In the genomic region with DNA sequence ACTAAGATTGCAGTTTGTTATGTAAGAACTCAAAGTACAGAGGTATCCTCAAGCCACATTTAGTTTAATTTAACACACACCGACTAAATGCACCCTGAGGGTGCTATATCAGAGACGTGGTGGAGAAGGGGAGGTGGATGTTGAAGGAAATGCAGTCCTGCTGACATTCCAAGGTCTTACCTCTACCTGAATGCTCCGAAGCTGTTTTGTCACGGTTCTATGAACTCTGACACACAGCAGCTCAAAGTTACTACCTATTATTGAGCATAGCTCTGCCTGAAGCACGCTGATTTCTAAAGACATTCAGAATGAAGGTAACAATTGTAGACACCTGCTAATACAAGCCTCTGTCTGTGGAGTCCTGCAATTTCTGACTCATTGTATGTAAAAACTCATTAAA, we compare ENCODE assay signal across 27 cellular contexts. TPM values are rescaled to one million over a fixed set of nuclear protein-coding genes. Genes with fewer than 3 reads are reported as not detected.
"Had no signal": no experiment of that assay in that cellular context is flagged by ENCODE, and none has a peak within 500 bp of the region (broad histone marks: within the 10 kb centered on the region; RNA-seq: fewer than 3 reads in every experiment).

No MANE protein-coding gene starts in this region.

- H3K9me3 ChIP-seq: neutrophil, pancreas, prostate gland, right lobe of liver, sigmoid colon, stomach, thoracic aorta, thyroid gland, tibial nerve, upper lobe of left lung, vagina had no signal

- H3K27me3 ChIP-seq: pancreas, right lobe of liver, sigmoid colon, stomach, thyroid gland, tibial nerve, upper lobe of left lung, vagina had no signal

- DNase-seq: naive thymus-derived CD8-positive, alpha-beta T cell; nephron progenitor cell; nucleus accumbens; pancreas; right cardiac atrium; right lobe of liver; sigmoid colon; small intestine; stimulated activated CD4-positive, alpha-beta T cell treated with anti-CD3 and anti-CD28 coated beads, Interleukin-15, amount 100 ng/mL, for 24 hours; stimulated activated CD4-positive, alpha-beta T cell treated with anti-CD3 and anti-CD28 coated beads, Interleukin-2, amount 100 ng/mL, for 24 hours; stimulated activated CD4-positive, alpha-beta T cell treated with anti-CD3 and anti-CD28 coated beads, Interleukin-2, amount 100 ng/mL, for 48 hours; stimulated activated CD4-positive, alpha-beta T cell treated with anti-CD3 and anti-CD28 coated beads, Interleukin-4, amount 100 ng/mL, for 24 hours; stimulated activated naive B cell treated with anti-CD40 and anti-IgM and Interleukin-4, amounts not matched to agents 10 μg/mL and 1 μg/mL and 100 μg/mL, for 72 hours; stimulated activated naive CD4-positive, alpha-beta T cell treated with Interleukin-2 at 50 U/mL for 16 hours; stomach; thyroid gland; trophoblast cell; upper lobe of left lung had no signal

- ATAC-seq: naive thymus-derived CD8-positive, alpha-beta T cell; natural killer cell treated with Interleukin-12 subunit alpha and Interleukin-12 subunit beta and Interleukin-15 and Interleukin-18, amount 100 ng/mL, for 72 hours; pancreas; right cardiac atrium; stimulated activated effector memory CD8-positive, alpha-beta T cell treated with anti-CD3 and anti-CD28 coated beads, Interleukin-12 subunit alpha, Interleukin-12 subunit beta, amount 100 ng/mL, for 72 hours; stimulated activated naive B cell treated with anti-CD40 and anti-IgM and Interleukin-4, amounts not matched to agents 10 μg/mL and 1 μg/mL and 100 μg/mL, for 72 hours had no signal

- H3K36me3 ChIP-seq: neutrophil, pancreas, prostate gland, right lobe of liver, thyroid gland, vagina had no signal

- H3K4me1 ChIP-seq: pancreas, prostate gland had no signal

- H3K4me3 ChIP-seq: pancreas, prostate gland, right lobe of liver, sigmoid colon, stomach, thoracic aorta, thyroid gland, tibial nerve, upper lobe of left lung, vagina had no signal

- H3K27ac ChIP-seq: neutrophil, pancreas, prostate gland, right lobe of liver, stomach, thoracic aorta, thyroid gland, tibial nerve, upper lobe of left lung, vagina had no signal

RNA-seq across cellular contexts. Expression of gene CC2D2A, which starts 6.7 kb away (rescaled TPM):
- total RNA-seq: naive thymus-derived CD8-positive, alpha-beta T cell; natural killer cell treated with Interleukin-12 subunit alpha and Interleukin-12 subunit beta and Interleukin-15 and Interleukin-18, amount 100 ng/mL, for 72 hours had no signal

RNA-seq across cellular contexts. Expression of gene C1QTNF7, which starts 48.6 kb away (rescaled TPM):
- total RNA-seq: naive thymus-derived CD8-positive, alpha-beta T cell; natural killer cell treated with Interleukin-12 subunit alpha and Interleukin-12 subunit beta and Interleukin-15 and Interleukin-18, amount 100 ng/mL, for 72 hours; neural crest cell; osteocyte had no signal
